2 cellular contexts compared by ENCODE assay signal in genomic region chr6:157534134-157534871, GRCh38.
TF ChIP-seq lines count a peak whose summit lies in the region.

No MANE protein-coding gene starts in this region.

TF ChIP-seq in GM23338, 12 proteins besides CTCF, POLR2A, EP300 and RAD21:
- TF ChIP-seq ZNF114 (CRISPR knock-in tag; IDR thresholded peaks at IDR 0.05) (no peak), POLR2AphosphoS5 (IDR thresholded peaks at IDR 0.05; ENCODE audit: low read depth) (no peak), CREB1 (CRISPR knock-in tag; IDR thresholded peaks at IDR 0.05; ENCODE audit: low read depth) (no peak), JUNB (IDR thresholded peaks at IDR 0.05; ENCODE audit: unreplicated experiment) (no peak), STAT1 (IDR thresholded peaks at IDR 0.05; ENCODE audit: unreplicated experiment) (no peak), EZH2phosphoT487 (IDR thresholded peaks at IDR 0.05; ENCODE audit: unreplicated experiment) (no peak), ZNF331 (CRISPR knock-in tag; IDR thresholded peaks at IDR 0.05; ENCODE audit: low read depth) (no peak), NANOG (IDR thresholded peaks at IDR 0.05; ENCODE audit: borderline replicate concordance) (no peak), ZNF462 (CRISPR knock-in tag; IDR thresholded peaks at IDR 0.05) (no peak), EZH2 (IDR thresholded peaks at IDR 0.05; ENCODE audit: low read depth, unreplicated experiment) (no peak), REST (IDR thresholded peaks at IDR 0.05; ENCODE audit: unreplicated experiment) (no peak), ETS1 (IDR thresholded peaks at IDR 0.05) (no peak)
TF ChIP-seq in GM23338: peak in this region for 0.

TF ChIP-seq in K562, 482 proteins besides CTCF, POLR2A, EP300 and RAD21 (continues in another document):
- TF ChIP-seq CEBPB (tag; IDR thresholded peaks at IDR 0.05) (no peak), RUNX1 (IDR thresholded peaks at IDR 0.05; ENCODE audit: low read depth) (no peak), STAT5B (CRISPR knock-in tag; IDR thresholded peaks at IDR 0.05) (no peak), ZNF253 (CRISPR knock-in tag; conservative IDR thresholded peaks at IDR 0.05) (no peak), HDAC6 (IDR thresholded peaks at IDR 0.05; ENCODE audit: low read depth, low read length) (no peak), MTA1 (IDR thresholded peaks at IDR 0.05; ENCODE audit: borderline replicate concordance) (no peak), MXD1 (CRISPR knock-in tag; IDR thresholded peaks at IDR 0.05; ENCODE audit: borderline replicate concordance, poor library complexity, severe bottlenecking) (no peak), HSF4 (CRISPR knock-in tag; IDR thresholded peaks at IDR 0.05; ENCODE audit: borderline replicate concordance) (peak; percentile 48; the same call in 1 of the 2 replicates), RBM25 (IDR thresholded peaks at IDR 0.05; ENCODE audit: low read depth, low read length, severe bottlenecking) (no peak), CHAMP1 (IDR thresholded peaks at IDR 0.05) (no peak), HEY1 (CRISPR knock-in tag; IDR thresholded peaks at IDR 0.05; ENCODE audit: borderline replicate concordance) (no peak), ZNF146 (CRISPR knock-in tag; IDR thresholded peaks at IDR 0.05; ENCODE audit: unreplicated experiment) (no peak), TAF1 (IDR thresholded peaks at IDR 0.05; ENCODE audit: control insufficient read depth, extremely low read depth, insufficient read depth, low read length, severe bottlenecking) (no peak), TAF7 (tag; IDR thresholded peaks at IDR 0.05) (peak; percentile 72), ZNF561 (CRISPR knock-in tag; conservative IDR thresholded peaks at IDR 0.05) (peak; percentile 51; the same call in 1 of the 2 replicates), NR2C2 (CRISPR knock-in tag; IDR thresholded peaks at IDR 0.05) (no peak), NR2C2 (tag; IDR thresholded peaks at IDR 0.05) (peak; percentile 29; the same call in 1 of the 2 replicates), ZNF212 (CRISPR knock-in tag; IDR thresholded peaks at IDR 0.05) (no peak), TCF3 (CRISPR knock-in tag; IDR thresholded peaks at IDR 0.05) (no peak), MAFF (IDR thresholded peaks at IDR 0.05; ENCODE audit: low read length) (no peak), POLR3G (IDR thresholded peaks at IDR 0.05; ENCODE audit: extremely low read depth, insufficient read length, insufficient replicate concordance) (no peak), THAP12 (CRISPR knock-in tag; IDR thresholded peaks at IDR 0.05) (no peak), PML (IDR thresholded peaks at IDR 0.05; ENCODE audit: low read length) (no peak), HDAC3 (IDR thresholded peaks at IDR 0.05; ENCODE audit: borderline replicate concordance, partially characterized antibody) (no peak), PTTG1 (tag; IDR thresholded peaks at IDR 0.05; ENCODE audit: low read depth) (peak; percentile 90), ZKSCAN8 (CRISPR knock-in tag; IDR thresholded peaks at IDR 0.05) (no peak), ZNF174 (CRISPR knock-in tag; IDR thresholded peaks at IDR 0.05) (no peak), LARP7 (IDR thresholded peaks at IDR 0.05) (no peak), CREBBP (IDR thresholded peaks at IDR 0.05; ENCODE audit: low read depth, low read length) (no peak), XRCC3 (IDR thresholded peaks at IDR 0.05) (no peak), MAFK (IDR thresholded peaks at IDR 0.05; ENCODE audit: low read length) (no peak), MYBL2 (IDR thresholded peaks at IDR 0.05; ENCODE audit: low read depth) (no peak), MYBL2 (CRISPR knock-in tag; IDR thresholded peaks at IDR 0.05; ENCODE audit: borderline replicate concordance) (no peak), NR0B1 (IDR thresholded peaks at IDR 0.05; ENCODE audit: partially characterized antibody) (no peak), SRSF9 (IDR thresholded peaks at IDR 0.05; ENCODE audit: borderline replicate concordance, low read depth, low read length) (no peak), DMBX1 (CRISPR knock-in tag; IDR thresholded peaks at IDR 0.05; ENCODE audit: borderline replicate concordance) (peak; percentile 96), NR2C1 (IDR thresholded peaks at IDR 0.05) (no peak), NR2C1 (tag; IDR thresholded peaks at IDR 0.05) (peak; percentile 89), SRSF7 (optimal IDR thresholded peaks at IDR 0.05; ENCODE audit: low read depth, low read length) (no peak), PTRF (tag; IDR thresholded peaks at IDR 0.05) (peak; percentile 92), HLTF (IDR thresholded peaks at IDR 0.05) (no peak), POLR2H (tag; IDR thresholded peaks at IDR 0.05; ENCODE audit: low read depth) (no peak)
- TF ChIP-seq, protein P1, sequence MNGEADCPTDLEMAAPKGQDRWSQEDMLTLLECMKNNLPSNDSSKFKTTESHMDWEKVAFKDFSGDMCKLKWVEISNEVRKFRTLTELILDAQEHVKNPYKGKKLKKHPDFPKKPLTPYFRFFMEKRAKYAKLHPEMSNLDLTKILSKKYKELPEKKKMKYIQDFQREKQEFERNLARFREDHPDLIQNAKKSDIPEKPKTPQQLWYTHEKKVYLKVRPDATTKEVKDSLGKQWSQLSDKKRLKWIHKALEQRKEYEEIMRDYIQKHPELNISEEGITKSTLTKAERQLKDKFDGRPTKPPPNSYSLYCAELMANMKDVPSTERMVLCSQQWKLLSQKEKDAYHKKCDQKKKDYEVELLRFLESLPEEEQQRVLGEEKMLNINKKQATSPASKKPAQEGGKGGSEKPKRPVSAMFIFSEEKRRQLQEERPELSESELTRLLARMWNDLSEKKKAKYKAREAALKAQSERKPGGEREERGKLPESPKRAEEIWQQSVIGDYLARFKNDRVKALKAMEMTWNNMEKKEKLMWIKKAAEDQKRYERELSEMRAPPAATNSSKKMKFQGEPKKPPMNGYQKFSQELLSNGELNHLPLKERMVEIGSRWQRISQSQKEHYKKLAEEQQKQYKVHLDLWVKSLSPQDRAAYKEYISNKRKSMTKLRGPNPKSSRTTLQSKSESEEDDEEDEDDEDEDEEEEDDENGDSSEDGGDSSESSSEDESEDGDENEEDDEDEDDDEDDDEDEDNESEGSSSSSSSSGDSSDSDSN (IDR thresholded peaks at IDR 0.05; ENCODE audit: borderline replicate concordance in 1 of 2, low read depth in 2 of 2, low read length in 2 of 2): no peak
- TF ChIP-seq, protein P2, sequence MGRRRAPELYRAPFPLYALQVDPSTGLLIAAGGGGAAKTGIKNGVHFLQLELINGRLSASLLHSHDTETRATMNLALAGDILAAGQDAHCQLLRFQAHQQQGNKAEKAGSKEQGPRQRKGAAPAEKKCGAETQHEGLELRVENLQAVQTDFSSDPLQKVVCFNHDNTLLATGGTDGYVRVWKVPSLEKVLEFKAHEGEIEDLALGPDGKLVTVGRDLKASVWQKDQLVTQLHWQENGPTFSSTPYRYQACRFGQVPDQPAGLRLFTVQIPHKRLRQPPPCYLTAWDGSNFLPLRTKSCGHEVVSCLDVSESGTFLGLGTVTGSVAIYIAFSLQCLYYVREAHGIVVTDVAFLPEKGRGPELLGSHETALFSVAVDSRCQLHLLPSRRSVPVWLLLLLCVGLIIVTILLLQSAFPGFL (CRISPR knock-in tag; IDR thresholded peaks at IDR 0.05): no peak
- TF ChIP-seq, protein P3, sequence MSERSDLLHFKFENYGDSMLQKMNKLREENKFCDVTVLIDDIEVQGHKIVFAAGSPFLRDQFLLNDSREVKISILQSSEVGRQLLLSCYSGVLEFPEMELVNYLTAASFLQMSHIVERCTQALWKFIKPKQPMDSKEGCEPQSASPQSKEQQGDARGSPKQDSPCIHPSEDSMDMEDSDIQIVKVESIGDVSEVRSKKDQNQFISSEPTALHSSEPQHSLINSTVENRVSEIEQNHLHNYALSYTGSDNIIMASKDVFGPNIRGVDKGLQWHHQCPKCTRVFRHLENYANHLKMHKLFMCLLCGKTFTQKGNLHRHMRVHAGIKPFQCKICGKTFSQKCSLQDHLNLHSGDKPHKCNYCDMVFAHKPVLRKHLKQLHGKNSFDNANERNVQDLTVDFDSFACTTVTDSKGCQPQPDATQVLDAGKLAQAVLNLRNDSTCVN (CRISPR knock-in tag; IDR thresholded peaks at IDR 0.05): no peak
- TF ChIP-seq, protein P4, sequence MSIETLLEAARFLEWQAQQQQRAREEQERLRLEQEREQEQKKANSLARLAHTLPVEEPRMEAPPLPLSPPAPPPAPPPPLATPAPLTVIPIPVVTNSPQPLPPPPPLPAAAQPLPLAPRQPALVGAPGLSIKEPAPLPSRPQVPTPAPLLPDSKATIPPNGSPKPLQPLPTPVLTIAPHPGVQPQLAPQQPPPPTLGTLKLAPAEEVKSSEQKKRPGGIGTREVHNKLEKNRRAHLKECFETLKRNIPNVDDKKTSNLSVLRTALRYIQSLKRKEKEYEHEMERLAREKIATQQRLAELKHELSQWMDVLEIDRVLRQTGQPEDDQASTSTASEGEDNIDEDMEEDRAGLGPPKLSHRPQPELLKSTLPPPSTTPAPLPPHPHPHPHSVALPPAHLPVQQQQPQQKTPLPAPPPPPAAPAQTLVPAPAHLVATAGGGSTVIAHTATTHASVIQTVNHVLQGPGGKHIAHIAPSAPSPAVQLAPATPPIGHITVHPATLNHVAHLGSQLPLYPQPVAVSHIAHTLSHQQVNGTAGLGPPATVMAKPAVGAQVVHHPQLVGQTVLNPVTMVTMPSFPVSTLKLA (conservative IDR thresholded peaks at IDR 0.05): no peak
- TF ChIP-seq, protein P5, sequence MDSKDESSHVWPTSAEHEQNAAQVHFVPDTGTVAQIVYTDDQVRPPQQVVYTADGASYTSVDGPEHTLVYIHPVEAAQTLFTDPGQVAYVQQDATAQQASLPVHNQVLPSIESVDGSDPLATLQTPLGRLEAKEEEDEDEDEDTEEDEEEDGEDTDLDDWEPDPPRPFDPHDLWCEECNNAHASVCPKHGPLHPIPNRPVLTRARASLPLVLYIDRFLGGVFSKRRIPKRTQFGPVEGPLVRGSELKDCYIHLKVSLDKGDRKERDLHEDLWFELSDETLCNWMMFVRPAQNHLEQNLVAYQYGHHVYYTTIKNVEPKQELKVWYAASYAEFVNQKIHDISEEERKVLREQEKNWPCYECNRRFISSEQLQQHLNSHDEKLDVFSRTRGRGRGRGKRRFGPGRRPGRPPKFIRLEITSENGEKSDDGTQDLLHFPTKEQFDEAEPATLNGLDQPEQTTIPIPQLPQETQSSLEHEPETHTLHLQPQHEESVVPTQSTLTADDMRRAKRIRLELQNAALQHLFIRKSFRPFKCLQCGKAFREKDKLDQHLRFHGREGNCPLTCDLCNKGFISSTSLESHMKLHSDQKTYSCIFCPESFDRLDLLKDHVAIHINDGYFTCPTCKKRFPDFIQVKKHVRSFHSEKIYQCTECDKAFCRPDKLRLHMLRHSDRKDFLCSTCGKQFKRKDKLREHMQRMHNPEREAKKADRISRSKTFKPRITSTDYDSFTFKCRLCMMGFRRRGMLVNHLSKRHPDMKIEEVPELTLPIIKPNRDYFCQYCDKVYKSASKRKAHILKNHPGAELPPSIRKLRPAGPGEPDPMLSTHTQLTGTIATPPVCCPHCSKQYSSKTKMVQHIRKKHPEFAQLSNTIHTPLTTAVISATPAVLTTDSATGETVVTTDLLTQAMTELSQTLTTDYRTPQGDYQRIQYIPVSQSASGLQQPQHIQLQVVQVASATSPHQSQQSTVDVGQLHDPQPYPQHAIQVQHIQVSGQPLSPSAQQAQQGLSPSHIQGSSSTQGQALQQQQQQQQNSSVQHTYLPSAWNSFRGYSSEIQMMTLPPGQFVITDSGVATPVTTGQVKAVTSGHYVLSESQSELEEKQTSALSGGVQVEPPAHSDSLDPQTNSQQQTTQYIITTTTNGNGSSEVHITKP (IDR thresholded peaks at IDR 0.05; ENCODE audit: partially characterized antibody): no peak
